1 cellular context compared by ENCODE assay signal in the genomic region with DNA sequence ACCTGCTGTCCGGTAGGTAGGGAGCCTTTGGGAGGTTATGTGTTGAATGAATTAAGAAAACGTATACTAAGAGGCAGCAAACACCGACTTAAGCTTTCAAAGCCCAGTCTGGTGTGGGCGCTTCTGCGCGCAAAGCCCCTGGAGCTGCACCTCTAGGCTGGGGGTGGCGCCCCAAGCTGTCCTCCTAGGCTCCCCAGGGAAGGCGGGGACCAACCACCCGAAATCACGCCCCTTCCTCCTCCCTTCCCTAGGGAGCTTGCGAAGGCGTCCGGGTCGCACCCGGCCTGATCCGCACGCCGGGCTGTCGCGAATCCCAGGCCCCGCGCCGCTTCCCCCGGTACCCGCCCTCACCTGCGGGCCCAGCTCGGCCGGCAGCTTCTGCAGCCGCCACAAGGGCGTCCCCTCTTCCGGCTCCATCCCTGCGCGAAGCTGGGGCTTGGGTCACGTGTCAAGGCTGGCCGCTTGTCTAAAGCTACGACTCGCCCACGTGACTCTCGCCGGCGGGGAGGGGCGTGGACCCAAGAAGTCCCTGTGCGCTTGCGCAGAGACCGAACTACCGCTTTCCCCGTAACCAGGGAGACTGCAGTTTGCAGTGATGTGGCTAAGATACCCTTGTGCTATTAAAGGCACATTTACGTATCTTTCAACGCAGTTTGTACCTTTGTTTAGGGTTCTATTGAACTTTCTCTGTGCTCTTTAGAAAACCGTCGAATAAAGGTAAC.
TF ChIP-seq lines count a peak whose summit lies in the region.

Gene COMMD8 (minus strand): TSS at position 468 of the 722 bp plus-strand sequence. CDS start 51 bp downstream, at position 417.

TF ChIP-seq in HepG2, 621 proteins besides CTCF, POLR2A, EP300 and RAD21 (continued from another document and continues in another):
- TF ChIP-seq, protein P1, sequence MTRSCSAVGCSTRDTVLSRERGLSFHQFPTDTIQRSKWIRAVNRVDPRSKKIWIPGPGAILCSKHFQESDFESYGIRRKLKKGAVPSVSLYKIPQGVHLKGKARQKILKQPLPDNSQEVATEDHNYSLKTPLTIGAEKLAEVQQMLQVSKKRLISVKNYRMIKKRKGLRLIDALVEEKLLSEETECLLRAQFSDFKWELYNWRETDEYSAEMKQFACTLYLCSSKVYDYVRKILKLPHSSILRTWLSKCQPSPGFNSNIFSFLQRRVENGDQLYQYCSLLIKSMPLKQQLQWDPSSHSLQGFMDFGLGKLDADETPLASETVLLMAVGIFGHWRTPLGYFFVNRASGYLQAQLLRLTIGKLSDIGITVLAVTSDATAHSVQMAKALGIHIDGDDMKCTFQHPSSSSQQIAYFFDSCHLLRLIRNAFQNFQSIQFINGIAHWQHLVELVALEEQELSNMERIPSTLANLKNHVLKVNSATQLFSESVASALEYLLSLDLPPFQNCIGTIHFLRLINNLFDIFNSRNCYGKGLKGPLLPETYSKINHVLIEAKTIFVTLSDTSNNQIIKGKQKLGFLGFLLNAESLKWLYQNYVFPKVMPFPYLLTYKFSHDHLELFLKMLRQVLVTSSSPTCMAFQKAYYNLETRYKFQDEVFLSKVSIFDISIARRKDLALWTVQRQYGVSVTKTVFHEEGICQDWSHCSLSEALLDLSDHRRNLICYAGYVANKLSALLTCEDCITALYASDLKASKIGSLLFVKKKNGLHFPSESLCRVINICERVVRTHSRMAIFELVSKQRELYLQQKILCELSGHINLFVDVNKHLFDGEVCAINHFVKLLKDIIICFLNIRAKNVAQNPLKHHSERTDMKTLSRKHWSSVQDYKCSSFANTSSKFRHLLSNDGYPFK (CRISPR knock-in tag; IDR thresholded peaks at IDR 0.05; ENCODE audit: borderline replicate concordance) = no peak; the same call in 1 of the 2 replicates
- TF ChIP-seq BORCS8-MEF2B (CRISPR knock-in tag; IDR thresholded peaks at IDR 0.05) (peak; percentile 87; the same call in 1 of the 2 replicates), SP140L (CRISPR knock-in tag; IDR thresholded peaks at IDR 0.05; ENCODE audit: borderline replicate concordance) (no peak), KDM2A (CRISPR knock-in tag; IDR thresholded peaks at IDR 0.05; ENCODE audit: borderline replicate concordance, low read depth) (peak; percentile 79), DMAP1 (CRISPR knock-in tag; IDR thresholded peaks at IDR 0.05) (peak; percentile 79), ZSCAN9 (CRISPR knock-in tag; IDR thresholded peaks at IDR 0.05; ENCODE audit: borderline replicate concordance) (0 out of 2 replicates have a peak, but pooled peaks have one; percentile 10), PLSCR1 (CRISPR knock-in tag; IDR thresholded peaks at IDR 0.05; ENCODE audit: borderline replicate concordance) (no peak), ZNF101 (CRISPR knock-in tag; IDR thresholded peaks at IDR 0.05; ENCODE audit: borderline replicate concordance, low read depth) (no peak), ADNP (CRISPR knock-in tag; IDR thresholded peaks at IDR 0.05) (no peak), ZNF282 (IDR thresholded peaks at IDR 0.05; ENCODE audit: partially characterized antibody) (no peak), SNRNP70 (IDR thresholded peaks at IDR 0.05; ENCODE audit: low read depth, low read length) (no peak), PHB2 (IDR thresholded peaks at IDR 0.05; ENCODE audit: partially characterized antibody) (no peak), ZNF501 (CRISPR knock-in tag; IDR thresholded peaks at IDR 0.05) (peak; percentile 62; the same call in 1 of the 2 replicates), ZNF33A (CRISPR knock-in tag; IDR thresholded peaks at IDR 0.05; ENCODE audit: borderline replicate concordance) (no peak), PPARG (CRISPR knock-in tag; conservative IDR thresholded peaks at IDR 0.05) (no peak), ZNF326 (CRISPR knock-in tag; IDR thresholded peaks at IDR 0.05; ENCODE audit: borderline replicate concordance) (no peak), MAFG (CRISPR knock-in tag; IDR thresholded peaks at IDR 0.05) (no peak), ZBTB39 (CRISPR knock-in tag; IDR thresholded peaks at IDR 0.05) (no peak), TFAP4 (IDR thresholded peaks at IDR 0.05; ENCODE audit: borderline replicate concordance, low read depth) (peak; percentile 26; the same call in 1 of the 2 replicates), CBX1 (IDR thresholded peaks at IDR 0.05; ENCODE audit: low read depth) (peak; percentile 73), ZBTB7B (CRISPR knock-in tag; IDR thresholded peaks at IDR 0.05) (no peak), DNMT1 (CRISPR knock-in tag; IDR thresholded peaks at IDR 0.05) (no peak), REXO4 (CRISPR knock-in tag; IDR thresholded peaks at IDR 0.05; ENCODE audit: borderline replicate concordance) (no peak), RXRA (CRISPR knock-in tag; IDR thresholded peaks at IDR 0.05) (peak; percentile 49; the same call in 1 of the 2 replicates), SATB2 (CRISPR knock-in tag; IDR thresholded peaks at IDR 0.05) (peak; percentile 71; the same call in 1 of the 2 replicates), PHF20 (CRISPR knock-in tag; IDR thresholded peaks at IDR 0.05) (peak; percentile 89), ZNF790 (CRISPR knock-in tag; IDR thresholded peaks at IDR 0.05; ENCODE audit: borderline replicate concordance) (no peak; the same call in 1 of the 2 replicates), RBAK (CRISPR knock-in tag; IDR thresholded peaks at IDR 0.05) (no peak), ZKSCAN8 (CRISPR knock-in tag; IDR thresholded peaks at IDR 0.05; ENCODE audit: borderline replicate concordance) (no peak), GABPB1 (CRISPR knock-in tag; IDR thresholded peaks at IDR 0.05) (peak; percentile 91), ZNF788 (CRISPR knock-in tag; IDR thresholded peaks at IDR 0.05; ENCODE audit: borderline replicate concordance) (peak; percentile 82; the same call in 1 of the 2 replicates), GLI4 (CRISPR knock-in tag; IDR thresholded peaks at IDR 0.05; ENCODE audit: borderline replicate concordance) (no peak), SUZ12 (IDR thresholded peaks at IDR 0.05; ENCODE audit: low read depth, low read length) (no peak), EEA1 (CRISPR knock-in tag; IDR thresholded peaks at IDR 0.05; ENCODE audit: borderline replicate concordance) (peak; percentile 89; the same call in 1 of the 2 replicates), ZNF792 (CRISPR knock-in tag; IDR thresholded peaks at IDR 0.05) (no peak), ZFP82 (CRISPR knock-in tag; IDR thresholded peaks at IDR 0.05; ENCODE audit: borderline replicate concordance) (no peak), MAZ (IDR thresholded peaks at IDR 0.05; ENCODE audit: borderline replicate concordance, low read depth, low read length) (0 out of 2 replicates have a peak, but pooled peaks have one; percentile 40), MAZ (CRISPR knock-in tag; IDR thresholded peaks at IDR 0.05; ENCODE audit: low read depth) (peak; percentile 71), KDM5B (CRISPR knock-in tag; IDR thresholded peaks at IDR 0.05; ENCODE audit: borderline replicate concordance) (peak; percentile 96), NRL (CRISPR knock-in tag; IDR thresholded peaks at IDR 0.05; ENCODE audit: borderline replicate concordance) (peak; percentile 76; the same call in 1 of the 2 replicates), NCOR1 (IDR thresholded peaks at IDR 0.05; ENCODE audit: borderline replicate concordance, low read length) (no peak), NR2C2 (CRISPR knock-in tag; IDR thresholded peaks at IDR 0.05; ENCODE audit: borderline replicate concordance) (no peak), GZF1 (CRISPR knock-in tag; IDR thresholded peaks at IDR 0.05) (0 out of 2 replicates have a peak, but pooled peaks have one; percentile 38), ZNF484 (CRISPR knock-in tag; IDR thresholded peaks at IDR 0.05; ENCODE audit: borderline replicate concordance, low read depth) (no peak), ZSCAN31 (CRISPR knock-in tag; IDR thresholded peaks at IDR 0.05; ENCODE audit: low read depth) (peak; percentile 51; the same call in 1 of the 2 replicates), ZNF777 (CRISPR knock-in tag; IDR thresholded peaks at IDR 0.05) (peak; percentile 48; the same call in 1 of the 2 replicates), ZNF720 (CRISPR knock-in tag; IDR thresholded peaks at IDR 0.05) (no peak), LCORL (IDR thresholded peaks at IDR 0.05) (no peak), LCORL (CRISPR knock-in tag; IDR thresholded peaks at IDR 0.05) (peak; percentile 50; the same call in 1 of the 2 replicates), ZNF253 (CRISPR knock-in tag; IDR thresholded peaks at IDR 0.05; ENCODE audit: borderline replicate concordance) (no peak), EHMT2 (IDR thresholded peaks at IDR 0.05; ENCODE audit: borderline replicate concordance, low read depth, low read length) (no peak), JUND (CRISPR knock-in tag; IDR thresholded peaks at IDR 0.05) (no peak), MXI1 (IDR thresholded peaks at IDR 0.05; ENCODE audit: borderline replicate concordance, low read depth, low read length) (peak; percentile 85; the same call in 2 of the 3 replicates), THAP7 (CRISPR knock-in tag; IDR thresholded peaks at IDR 0.05) (no peak), TCF7L2 (IDR thresholded peaks at IDR 0.05; ENCODE audit: low read depth, low read length) (no peak)
- TF ChIP-seq, protein P2, sequence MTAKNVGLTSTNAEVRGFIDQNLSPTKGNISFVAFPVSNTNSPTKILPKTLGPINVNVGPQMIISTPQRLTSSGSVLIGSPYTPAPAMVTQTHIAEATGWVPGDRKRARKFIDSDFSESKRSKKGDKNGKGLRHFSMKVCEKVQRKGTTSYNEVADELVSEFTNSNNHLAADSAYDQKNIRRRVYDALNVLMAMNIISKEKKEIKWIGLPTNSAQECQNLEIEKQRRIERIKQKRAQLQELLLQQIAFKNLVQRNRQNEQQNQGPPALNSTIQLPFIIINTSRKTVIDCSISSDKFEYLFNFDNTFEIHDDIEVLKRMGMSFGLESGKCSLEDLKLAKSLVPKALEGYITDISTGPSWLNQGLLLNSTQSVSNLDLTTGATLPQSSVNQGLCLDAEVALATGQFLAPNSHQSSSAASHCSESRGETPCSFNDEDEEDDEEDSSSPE (CRISPR knock-in tag; IDR thresholded peaks at IDR 0.05) = peak; percentile 72
- TF ChIP-seq, protein P3, sequence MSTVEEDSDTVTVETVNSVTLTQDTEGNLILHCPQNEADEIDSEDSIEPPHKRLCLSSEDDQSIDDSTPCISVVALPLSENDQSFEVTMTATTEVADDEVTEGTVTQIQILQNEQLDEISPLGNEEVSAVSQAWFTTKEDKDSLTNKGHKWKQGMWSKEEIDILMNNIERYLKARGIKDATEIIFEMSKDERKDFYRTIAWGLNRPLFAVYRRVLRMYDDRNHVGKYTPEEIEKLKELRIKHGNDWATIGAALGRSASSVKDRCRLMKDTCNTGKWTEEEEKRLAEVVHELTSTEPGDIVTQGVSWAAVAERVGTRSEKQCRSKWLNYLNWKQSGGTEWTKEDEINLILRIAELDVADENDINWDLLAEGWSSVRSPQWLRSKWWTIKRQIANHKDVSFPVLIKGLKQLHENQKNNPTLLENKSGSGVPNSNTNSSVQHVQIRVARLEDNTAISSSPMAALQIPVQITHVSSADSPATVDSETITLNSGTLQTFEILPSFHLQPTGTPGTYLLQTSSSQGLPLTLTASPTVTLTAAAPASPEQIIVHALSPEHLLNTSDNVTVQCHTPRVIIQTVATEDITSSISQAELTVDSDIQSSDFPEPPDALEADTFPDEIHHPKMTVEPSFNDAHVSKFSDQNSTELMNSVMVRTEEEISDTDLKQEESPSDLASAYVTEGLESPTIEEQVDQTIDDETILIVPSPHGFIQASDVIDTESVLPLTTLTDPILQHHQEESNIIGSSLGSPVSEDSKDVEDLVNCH (CRISPR knock-in tag; IDR thresholded peaks at IDR 0.05) = no peak
- TF ChIP-seq, protein P4, sequence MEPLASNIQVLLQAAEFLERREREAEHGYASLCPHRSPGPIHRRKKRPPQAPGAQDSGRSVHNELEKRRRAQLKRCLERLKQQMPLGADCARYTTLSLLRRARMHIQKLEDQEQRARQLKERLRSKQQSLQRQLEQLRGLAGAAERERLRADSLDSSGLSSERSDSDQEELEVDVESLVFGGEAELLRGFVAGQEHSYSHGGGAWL (CRISPR knock-in tag; IDR thresholded peaks at IDR 0.05) = peak; percentile 89; the same call in 1 of the 2 replicates
- TF ChIP-seq, protein P5, sequence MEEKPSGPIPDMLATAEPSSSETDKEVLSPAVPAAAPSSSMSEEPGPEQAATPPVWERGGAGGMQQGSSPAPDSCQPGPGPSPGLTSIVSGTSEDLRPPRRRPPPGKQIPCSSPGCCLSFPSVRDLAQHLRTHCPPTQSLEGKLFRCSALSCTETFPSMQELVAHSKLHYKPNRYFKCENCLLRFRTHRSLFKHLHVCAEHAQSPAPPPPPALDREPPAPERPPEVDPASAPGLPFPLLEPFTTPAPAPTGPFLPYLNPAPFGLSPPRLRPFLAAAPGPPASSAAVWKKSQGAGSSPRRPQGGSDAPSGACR (CRISPR knock-in tag; IDR thresholded peaks at IDR 0.05) = 0 out of 2 replicates have a peak, but pooled peaks have one; percentile 39
